16 cellular contexts compared by ENCODE assay signal in the genomic region with DNA sequence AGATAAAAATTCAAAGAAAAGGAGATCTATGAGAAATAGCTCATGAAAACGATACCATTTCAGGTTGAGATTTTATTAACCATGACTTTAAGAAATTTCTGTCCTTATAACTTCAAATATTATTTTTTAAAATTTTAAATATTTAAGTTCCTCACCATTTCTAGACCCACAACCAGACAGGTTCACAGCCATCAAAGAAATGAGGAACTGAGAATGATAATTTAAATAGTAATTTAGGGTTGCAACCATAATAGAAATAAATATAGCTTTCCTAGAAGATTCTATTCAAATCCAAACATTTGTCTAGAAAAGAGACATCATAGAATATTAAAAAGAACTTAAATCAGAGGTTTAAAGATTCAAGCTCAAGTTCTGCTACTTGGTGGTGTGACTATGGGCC.
"Had no signal": no experiment of that assay in that cellular context is flagged by ENCODE, and none has a peak within 500 bp of the region (broad histone marks: within the 10 kb centered on the region; RNA-seq: fewer than 3 reads in every experiment).

No MANE protein-coding gene starts in this region.

- H3K27ac Mint-ChIP-seq: activated naive CD8-positive, alpha-beta T cell; neural progenitor cell had no signal

- H3K4me3 Mint-ChIP-seq: activated naive CD8-positive, alpha-beta T cell; neural progenitor cell had no signal

- H3K4me3 ChIP-seq: coronary artery, esophagus muscularis mucosa, lower lobe of right lung, neural progenitor cell, spleen, thoracic aorta had no signal

- H3K27ac ChIP-seq: coronary artery, esophagus muscularis mucosa, lower lobe of right lung, neural progenitor cell, spleen, thoracic aorta had no signal

- H3K36me3 Mint-ChIP-seq: activated naive CD8-positive, alpha-beta T cell; neural progenitor cell had no signal

- H3K4me1 ChIP-seq: esophagus muscularis mucosa, lower lobe of right lung, neural progenitor cell had no signal

- DNase-seq: activated CD4-positive, alpha-beta T cell treated with anti-CD3 and anti-CD28 coated beads, Interleukin-2, amount 50 U/mL, for 1 hour; activated CD8-positive, alpha-beta memory T cell treated with anti-CD3 and anti-CD28 coated beads for 24 hours; activated gamma-delta T cell treated with Interleukin-2 at 50 U/mL for 16 hours; amniotic stem cell; left colon; lower lobe of right lung; spleen; stimulated activated CD4-positive, alpha-beta T cell treated with anti-CD3 and anti-CD28 coated beads, Interleukin-1b, Interleukin-23, amount 100 ng/mL, for 48 hours had no signal

- H3K36me3 ChIP-seq: esophagus muscularis mucosa, lower lobe of right lung, neural progenitor cell, spleen, thoracic aorta had no signal

- H3K9me3 Mint-ChIP-seq: neural progenitor cell had no signal

- H3K27me3 ChIP-seq: neural progenitor cell, spleen had no signal

- ATAC-seq: activated CD4-positive, CD25-positive, alpha-beta regulatory T cell treated with anti-CD3 and anti-CD28 coated beads, Interleukin-2, amount 50 U/mL, for 24 hours; left colon; lower lobe of right lung; sciatic nerve had no signal

- FAIRE-seq: islet of Langerhans had no signal

- H3K9me3 ChIP-seq: esophagus muscularis mucosa, lower lobe of right lung, spleen, thoracic aorta had no signal
